In genomic region chr19:3721131-3721899, GRCh38 we compare ENCODE assay signal across 8 cellular contexts. TPM values are rescaled to one million over a fixed set of nuclear protein-coding genes. Genes with fewer than 3 reads are reported as not detected.
DNase-seq lines count a peak whose midpoint lies in the region; ATAC-seq and TF ChIP-seq lines count a peak whose summit lies in the region.

No MANE protein-coding gene starts in this region.

- TF ChIP-seq CTCF in HEK293 (tag by site-specific recombination; IDR thresholded peaks at IDR 0.05) (no peak), lung (IDR thresholded peaks at IDR 0.05; ENCODE audit: control extremely low read depth, extremely low read depth) (peak; percentile 12)

- H3K4me1 ChIP-seq in HEK293 (ENCODE audit: control insufficient read depth, insufficient read depth, low read length) (no peaks in the 10 kb centered on the region), lung (ENCODE audit: control insufficient read depth in 2 of 2, insufficient read depth in 2 of 2, low read length in 2 of 2) (peaks cover 0 to 2% of the 10 kb centered on the region in 2 donors)

- H3K27ac ChIP-seq in HEK293 (ENCODE audit: extremely low read depth, low read depth, low read length) (no peak overlapping the region), lung (ENCODE audit: low read depth in 1 of 2, low read length in 1 of 2) (no peak overlapping the region)

- H3K36me3 ChIP-seq in HEK293 (ENCODE audit: control insufficient read depth in 2 of 2, insufficient read depth in 1 of 2, low read length in 2 of 2) (no peaks in the 10 kb centered on the region), lung (ENCODE audit: control insufficient read depth in 2 of 2, insufficient read depth in 2 of 2, low read length in 2 of 2) (no peaks in the 10 kb centered on the region)

- ATAC-seq in lung (ENCODE audit: insufficient read depth, low FRiP score) (peak; percentile 92), GM18511 (IDR thresholded peaks at IDR 0.05; ENCODE audit: unreplicated experiment) (no peak)

- CTCF ChIA-PET in HEK293 (lab: Yijun Ruan, JAX) = interaction anchor here (0.5 to 1.4 kb wide), 3 partner anchors 10 to 351 kb away, joined by 3 read pairs; no protein-coding TSS in a partner anchor

- WGBS in lung, 2 donors = 18 to 19% methylated on average over 46 to 47 of the region's 47 CpGs

- POLR2A ChIA-PET in HEK293 (lab: Yijun Ruan, JAX) = no interaction called here

- H3K9me3 ChIP-seq in HEK293 (ENCODE audit: control insufficient read depth, insufficient read depth, low read depth, low read length) = no peaks in the 10 kb centered on the region
- peaks cover 0 to 2% of the 10 kb centered on the region in 2 donors for H3K9me3 ChIP-seq in lung (ENCODE audit: control insufficient read depth in 2 of 2, insufficient read depth in 1 of 2, low read length in 1 of 2)

- H3K4me3 ChIP-seq in HEK293 (ENCODE audit: low read depth, low read length) (no peak overlapping the region; the same call in none of the 2 replicates), lung (no peak overlapping the region)

- DNase-seq in AG20443 (ENCODE audit: low spot score) = peak; percentile 96
- peak; percentile 90 for DNase-seq in NCI-H748 (lab: John Stamatoyannopoulos, UW; ENCODE audit: unreplicated experiment)
- DNase-seq in activated CD8-positive, alpha-beta memory T cell treated with anti-CD3 and anti-CD28 coated beads for 1 hour (ENCODE audit: extremely low read depth in 1 of 2, low read depth in 1 of 2) = peak; percentile 51 to 75
- DNase-seq in ecto neural progenitor cell (ENCODE audit: low spot score) = peak; percentile 97
- peak; percentile 93 for DNase-seq in lung (ENCODE audit: low spot score)
- peak; percentile 70 for DNase-seq in stimulated activated CD8-positive, alpha-beta memory T cell treated with anti-CD3 and anti-CD28 coated beads, Interleukin-12 subunit alpha, Interleukin-12 subunit beta, amount 100 ng/mL, for 24 hours (ENCODE audit: extremely low read depth)

- H3K27me3 ChIP-seq in lung (ENCODE audit: control insufficient read depth, insufficient read depth) = no peaks in the 10 kb centered on the region

TF ChIP-seq in HEK293, 187 proteins besides CTCF, POLR2A, EP300 and RAD21 (continues in another document):
- TF ChIP-seq ZNF555 (tag by site-specific recombination; conservative IDR thresholded peaks at IDR 0.05) (no peak), GLIS2 (tag by site-specific recombination; IDR thresholded peaks at IDR 0.05) (peak; percentile 59), ZNF792 (tag by site-specific recombination; IDR thresholded peaks at IDR 0.05) (no peak), ZNF514 (tag by site-specific recombination; IDR thresholded peaks at IDR 0.05) (no peak), ZNF184 (tag by site-specific recombination; IDR thresholded peaks at IDR 0.05) (peak; percentile 84; the same call in 1 of the 2 replicates), ZNF274 (IDR thresholded peaks at IDR 0.05; ENCODE audit: low read length) (no peak), ZNF274 (tag by site-specific recombination; IDR thresholded peaks at IDR 0.05; ENCODE audit: borderline replicate concordance) (no peak), KLF16 (tag by site-specific recombination; IDR thresholded peaks at IDR 0.05) (peak; percentile 92), ZNF416 (tag by site-specific recombination; IDR thresholded peaks at IDR 0.05) (no peak), IKZF3 (tag by site-specific recombination; IDR thresholded peaks at IDR 0.05) (0 out of 2 replicates have a peak, but pooled peaks have one; percentile 34), ZNF571 (tag by site-specific recombination; IDR thresholded peaks at IDR 0.05) (no peak), ZNF157 (tag by site-specific recombination; IDR thresholded peaks at IDR 0.05) (no peak), ZNF202 (tag by site-specific recombination; IDR thresholded peaks at IDR 0.05; ENCODE audit: borderline replicate concordance) (no peak), ZNF510 (tag by site-specific recombination; IDR thresholded peaks at IDR 0.05; ENCODE audit: insufficient replicate concordance) (no peak), ZNF596 (tag by site-specific recombination; IDR thresholded peaks at IDR 0.05) (no peak), ZNF548 (tag by site-specific recombination; IDR thresholded peaks at IDR 0.05) (no peak), ZBTB8A (tag by site-specific recombination; IDR thresholded peaks at IDR 0.05) (peak; percentile 57), ZNF776 (tag by site-specific recombination; IDR thresholded peaks at IDR 0.05; ENCODE audit: borderline replicate concordance) (no peak), ELK4 (IDR thresholded peaks at IDR 0.05; ENCODE audit: borderline replicate concordance, low read depth, low read length) (no peak), ZEB2 (tag by site-specific recombination; IDR thresholded peaks at IDR 0.05) (peak; percentile 33; the same call in 1 of the 2 replicates), OSR2 (tag by site-specific recombination; IDR thresholded peaks at IDR 0.05) (peak; percentile 44; the same call in 1 of the 2 replicates)
- TF ChIP-seq, protein P1, sequence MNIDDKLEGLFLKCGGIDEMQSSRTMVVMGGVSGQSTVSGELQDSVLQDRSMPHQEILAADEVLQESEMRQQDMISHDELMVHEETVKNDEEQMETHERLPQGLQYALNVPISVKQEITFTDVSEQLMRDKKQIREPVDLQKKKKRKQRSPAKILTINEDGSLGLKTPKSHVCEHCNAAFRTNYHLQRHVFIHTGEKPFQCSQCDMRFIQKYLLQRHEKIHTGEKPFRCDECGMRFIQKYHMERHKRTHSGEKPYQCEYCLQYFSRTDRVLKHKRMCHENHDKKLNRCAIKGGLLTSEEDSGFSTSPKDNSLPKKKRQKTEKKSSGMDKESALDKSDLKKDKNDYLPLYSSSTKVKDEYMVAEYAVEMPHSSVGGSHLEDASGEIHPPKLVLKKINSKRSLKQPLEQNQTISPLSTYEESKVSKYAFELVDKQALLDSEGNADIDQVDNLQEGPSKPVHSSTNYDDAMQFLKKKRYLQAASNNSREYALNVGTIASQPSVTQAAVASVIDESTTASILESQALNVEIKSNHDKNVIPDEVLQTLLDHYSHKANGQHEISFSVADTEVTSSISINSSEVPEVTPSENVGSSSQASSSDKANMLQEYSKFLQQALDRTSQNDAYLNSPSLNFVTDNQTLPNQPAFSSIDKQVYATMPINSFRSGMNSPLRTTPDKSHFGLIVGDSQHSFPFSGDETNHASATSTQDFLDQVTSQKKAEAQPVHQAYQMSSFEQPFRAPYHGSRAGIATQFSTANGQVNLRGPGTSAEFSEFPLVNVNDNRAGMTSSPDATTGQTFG (tag by site-specific recombination; IDR thresholded peaks at IDR 0.05; ENCODE audit: borderline replicate concordance) = peak; percentile 83; the same call in 1 of the 2 replicates
- TF ChIP-seq, protein P2, sequence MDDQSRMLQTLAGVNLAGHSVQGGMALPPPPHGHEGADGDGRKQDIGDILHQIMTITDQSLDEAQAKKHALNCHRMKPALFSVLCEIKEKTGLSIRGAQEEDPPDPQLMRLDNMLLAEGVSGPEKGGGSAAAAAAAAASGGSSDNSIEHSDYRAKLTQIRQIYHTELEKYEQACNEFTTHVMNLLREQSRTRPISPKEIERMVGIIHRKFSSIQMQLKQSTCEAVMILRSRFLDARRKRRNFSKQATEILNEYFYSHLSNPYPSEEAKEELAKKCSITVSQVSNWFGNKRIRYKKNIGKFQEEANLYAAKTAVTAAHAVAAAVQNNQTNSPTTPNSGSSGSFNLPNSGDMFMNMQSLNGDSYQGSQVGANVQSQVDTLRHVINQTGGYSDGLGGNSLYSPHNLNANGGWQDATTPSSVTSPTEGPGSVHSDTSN (CRISPR knock-in tag; IDR thresholded peaks at IDR 0.05) = no peak
- TF ChIP-seq, protein P3, sequence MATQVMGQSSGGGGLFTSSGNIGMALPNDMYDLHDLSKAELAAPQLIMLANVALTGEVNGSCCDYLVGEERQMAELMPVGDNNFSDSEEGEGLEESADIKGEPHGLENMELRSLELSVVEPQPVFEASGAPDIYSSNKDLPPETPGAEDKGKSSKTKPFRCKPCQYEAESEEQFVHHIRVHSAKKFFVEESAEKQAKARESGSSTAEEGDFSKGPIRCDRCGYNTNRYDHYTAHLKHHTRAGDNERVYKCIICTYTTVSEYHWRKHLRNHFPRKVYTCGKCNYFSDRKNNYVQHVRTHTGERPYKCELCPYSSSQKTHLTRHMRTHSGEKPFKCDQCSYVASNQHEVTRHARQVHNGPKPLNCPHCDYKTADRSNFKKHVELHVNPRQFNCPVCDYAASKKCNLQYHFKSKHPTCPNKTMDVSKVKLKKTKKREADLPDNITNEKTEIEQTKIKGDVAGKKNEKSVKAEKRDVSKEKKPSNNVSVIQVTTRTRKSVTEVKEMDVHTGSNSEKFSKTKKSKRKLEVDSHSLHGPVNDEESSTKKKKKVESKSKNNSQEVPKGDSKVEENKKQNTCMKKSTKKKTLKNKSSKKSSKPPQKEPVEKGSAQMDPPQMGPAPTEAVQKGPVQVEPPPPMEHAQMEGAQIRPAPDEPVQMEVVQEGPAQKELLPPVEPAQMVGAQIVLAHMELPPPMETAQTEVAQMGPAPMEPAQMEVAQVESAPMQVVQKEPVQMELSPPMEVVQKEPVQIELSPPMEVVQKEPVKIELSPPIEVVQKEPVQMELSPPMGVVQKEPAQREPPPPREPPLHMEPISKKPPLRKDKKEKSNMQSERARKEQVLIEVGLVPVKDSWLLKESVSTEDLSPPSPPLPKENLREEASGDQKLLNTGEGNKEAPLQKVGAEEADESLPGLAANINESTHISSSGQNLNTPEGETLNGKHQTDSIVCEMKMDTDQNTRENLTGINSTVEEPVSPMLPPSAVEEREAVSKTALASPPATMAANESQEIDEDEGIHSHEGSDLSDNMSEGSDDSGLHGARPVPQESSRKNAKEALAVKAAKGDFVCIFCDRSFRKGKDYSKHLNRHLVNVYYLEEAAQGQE (tag by site-specific recombination; IDR thresholded peaks at IDR 0.05) = no peak

RNA-seq across cellular contexts. Expression of gene TJP3, which starts 13.1 kb away (rescaled TPM):
- total RNA-seq in lung = 10 to 100 TPM; 42.8 to 56.4 TPM
- 10 to 100 TPM; 18.4 to 57.8 TPM for polyA plus RNA-seq in lung

RNA-seq across cellular contexts. Expression of gene PIP5K1C, which starts 21.0 kb away (rescaled TPM):
- total RNA-seq in lung = 10 to 100 TPM; 22.4 to 39.4 TPM
- polyA plus RNA-seq in lung = 10 to 100 TPM; 16.3 to 18.6 TPM

RNA-seq across cellular contexts. Expression of gene APBA3, which starts 40.2 kb away (rescaled TPM):
- total RNA-seq in lung = 10 to 100 TPM; 18.4 to 38.0 TPM
- polyA plus RNA-seq in lung = 10 to 100 TPM; 16.5 to 26.8 TPM

RNA-seq across cellular contexts. Expression of gene MRPL54, which starts 41.2 kb away (rescaled TPM):
- total RNA-seq in lung = 10 to 100 TPM; 28.9 to 64.1 TPM
- 100 to 1,000 TPM in 1 of 2 donors, 10 to 100 TPM in 1; 63.5 to 137 TPM for polyA plus RNA-seq in lung

RNA-seq across cellular contexts. Expression of gene RAX2, which starts 50.7 kb away (rescaled TPM):
- total RNA-seq in lung = not detected
- polyA plus RNA-seq in lung = under 1 TPM in 1 of 2 donors, not detected in 1; 0.01 TPM
